In genomic region chr4:100196388-100197071, GRCh38 we compare ENCODE assay signal across 5 cellular contexts. TPM values are rescaled to one million over a fixed set of nuclear protein-coding genes. Genes with fewer than 3 reads are reported as not detected.
"Had no signal": no experiment of that assay in that cellular context is flagged by ENCODE, and none has a peak within 500 bp of the region (broad histone marks: within the 10 kb centered on the region; RNA-seq: fewer than 3 reads in every experiment).

No MANE protein-coding gene starts in this region.

RNA-seq across cellular contexts. Expression of gene DDIT4L, which starts 6.3 kb away (rescaled TPM):
- total RNA-seq: HepG2, HT-29, HT1080, K562 had no signal
- polyA plus RNA-seq: HepG2, IgD-negative memory B cell, K562 had no signal
